17 cellular contexts compared by ENCODE assay signal in the genomic region with DNA sequence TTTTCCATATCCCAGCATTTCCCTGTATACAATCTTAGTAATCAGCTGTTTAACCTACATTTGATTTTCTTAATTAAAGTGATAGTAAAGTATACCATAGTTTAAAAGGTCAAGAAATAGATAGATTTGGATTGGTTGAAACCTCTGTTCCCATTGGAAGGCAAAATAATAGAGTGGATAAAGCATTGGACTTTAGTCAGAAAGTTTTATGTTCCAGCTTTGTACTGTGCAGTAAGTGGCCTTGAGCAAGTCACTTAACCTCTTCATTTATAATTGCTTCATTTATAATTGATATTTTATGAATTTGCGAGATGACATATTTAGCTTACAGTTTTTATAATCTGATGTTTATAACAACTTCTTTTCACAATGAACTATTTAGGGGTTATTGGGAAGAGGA. TPM values are rescaled to one million over a fixed set of nuclear protein-coding genes. Genes with fewer than 3 reads are reported as not detected.
DNase-seq lines count a peak whose midpoint lies in the region; ATAC-seq and TF ChIP-seq lines count a peak whose summit lies in the region.
"Had no signal": no experiment of that assay in that cellular context is flagged by ENCODE, and none has a peak within 500 bp of the region (broad histone marks: within the 10 kb centered on the region; RNA-seq: fewer than 3 reads in every experiment).

No MANE protein-coding gene starts in this region.

- intact Hi-C loops in naive thymus-derived CD4-positive, alpha-beta T cell (cut with micrococcal nuclease) = loop anchor here in 1 of 2 donors (1.0 kb wide), 1 partner anchor 10 kb away; no protein-coding TSS in a partner anchor
- intact Hi-C loops in dorsolateral prefrontal cortex (cut with DNase I) = loop anchor here in 1 of 2 donors (10.0 kb wide), 1 partner anchor 92 kb away; no protein-coding TSS in a partner anchor

- H3K27ac Mint-ChIP-seq in activated T-helper 17 cell treated with anti-CD3 and anti-CD28 coated beads, Interleukin-2, amount 50 U/mL, for 72 hours = peak overlapping the region; percentile 100
- H3K27ac Mint-ChIP-seq in naive thymus-derived CD4-positive, alpha-beta T cell = no peak overlapping the region

- H3K9me3 Mint-ChIP-seq in activated T-helper 17 cell treated with anti-CD3 and anti-CD28 coated beads, Interleukin-2, amount 50 U/mL, for 72 hours = no peaks in the 10 kb centered on the region
- peaks cover 0 to 11% (median 0%) of the 10 kb centered on the region in 11 donors for H3K9me3 Mint-ChIP-seq in naive thymus-derived CD4-positive, alpha-beta T cell
- H3K9me3 Mint-ChIP-seq: IgD-negative memory B cell had no signal

- peaks cover 18 to 51% (median 33%) of the 10 kb centered on the region in 11 experiments; a peak in 20 of 22 replicates for H3K36me3 ChIP-seq in BLaER1 treated with 17β-estradiol and CSF1 and Interleukin-3, amounts not matched to agents 10 nM and 100 nM
- H3K36me3 ChIP-seq in naive thymus-derived CD4-positive, alpha-beta T cell (ENCODE audit: control insufficient read depth in 2 of 3, insufficient read depth in 3 of 3, low read length in 3 of 3) = peaks cover 0 to 9% (median 0%) of the 10 kb centered on the region in 3 experiments
- H3K36me3 ChIP-seq: ovary had no signal

- no peak overlapping the region for H3K27ac ChIP-seq in BLaER1 treated with 17β-estradiol and CSF1 and Interleukin-3, amounts not matched to agents 10 nM and 100 nM
- no peak overlapping the region for H3K27ac ChIP-seq in naive thymus-derived CD4-positive, alpha-beta T cell (ENCODE audit: low read depth, low read length)
- peak overlapping the region in 1 of 59 donors; percentile 100 for H3K27ac ChIP-seq in dorsolateral prefrontal cortex
- H3K27ac ChIP-seq: epithelial cell of prostate, ovary, skin epidermis, VCaP had no signal

- peaks cover 27% of the 10 kb centered on the region for H3K4me1 Mint-ChIP-seq in activated T-helper 17 cell treated with anti-CD3 and anti-CD28 coated beads, Interleukin-2, amount 50 U/mL, for 72 hours
- H3K4me1 Mint-ChIP-seq in naive thymus-derived CD4-positive, alpha-beta T cell = peaks cover 32 to 75% (median 67%) of the 10 kb centered on the region in 7 donors

- TF ChIP-seq CTCF in GM12865 (IDR thresholded peaks at IDR 0.05; ENCODE audit: insufficient read depth, low read depth, low read length, missing control alignments) (no peak), dorsolateral prefrontal cortex (IDR thresholded peaks at IDR 0.05 in 54 of 56, conservative IDR thresholded peaks at IDR 0.05 in 2 of 56; ENCODE audit: low read depth in 1 of 56, partially characterized antibody in 56 of 56) (no peak)

- H3K9ac ChIP-seq in BLaER1 treated with 17β-estradiol and CSF1 and Interleukin-3, amounts not matched to agents 10 nM and 100 nM = peak overlapping the region in 1 of 11 experiments; percentile 100; a peak in 2 of 22 replicates

- DNase-seq in GM12865 (ENCODE audit: low read depth) (no peak), C1 segment of cervical spinal cord (lab: John Stamatoyannopoulos, UW) (no peak), dorsolateral prefrontal cortex (no peak)
- no peak for DNase-seq in naive thymus-derived CD4-positive, alpha-beta T cell
- DNase-seq: CD4-positive, alpha-beta memory T cell; islet precursor cell; midbrain; NCI-H1417 treated with DMSO at 0.1 percent for 48 hours; NCI-H226; ovary had no signal

- no peak for ATAC-seq in activated T-helper 17 cell treated with anti-CD3 and anti-CD28 coated beads, Interleukin-2, amount 50 U/mL, for 72 hours (replicated peaks)
- ATAC-seq in naive thymus-derived CD4-positive, alpha-beta T cell = no peak
- no peak for ATAC-seq in HG03025 (IDR thresholded peaks at IDR 0.05; ENCODE audit: low FRiP score, unreplicated experiment)

- H4K20me1 ChIP-seq in BLaER1 treated with 17β-estradiol and CSF1 and Interleukin-3, amounts not matched to agents 10 nM and 100 nM = peaks cover 37 to 77% (median 75%) of the 10 kb centered on the region in 11 experiments; a peak in 20 of 22 replicates

- H3K4me3 ChIP-seq in BLaER1 treated with 17β-estradiol and CSF1 and Interleukin-3, amounts not matched to agents 10 nM and 100 nM = no peak overlapping the region
- peak overlapping the region; percentile 15 for H3K4me3 ChIP-seq in GM12865 (ENCODE audit: low read depth, low read length)
- no peak overlapping the region for H3K4me3 ChIP-seq in naive thymus-derived CD4-positive, alpha-beta T cell (ENCODE audit: low read length)
- peak overlapping the region in 3 of 59 donors; percentile 84 to 96 (median 88) for H3K4me3 ChIP-seq in dorsolateral prefrontal cortex
- H3K4me3 ChIP-seq: ovary, skin epidermis had no signal

- peak overlapping the region in 10 of 11 experiments; percentile 80 to 95 (median 84); a peak in 15 of 22 replicates for H3K4me2 ChIP-seq in BLaER1 treated with 17β-estradiol and CSF1 and Interleukin-3, amounts not matched to agents 10 nM and 100 nM

- CTCF ChIA-PET in naive thymus-derived CD4-positive, alpha-beta T cell (lab: Charles Lee) = interaction anchor here (1.1 to 1.9 kb wide), 2 partner anchors 14 to 15 kb away, joined by 3 to 7 read pairs; no protein-coding TSS in a partner anchor

- POLR2A ChIA-PET in naive thymus-derived CD4-positive, alpha-beta T cell (lab: Charles Lee) = interaction anchor here (0.8 to 1.3 kb wide), 3 partner anchors 14 to 52 kb away, joined by 3 to 4 read pairs (median 4); no protein-coding TSS in a partner anchor

- H3K9me3 ChIP-seq in BLaER1 treated with 17β-estradiol and CSF1 and Interleukin-3, amounts not matched to agents 10 nM and 100 nM (replicated peaks in 1 of 11) = no peaks in the 10 kb centered on the region
- H3K9me3 ChIP-seq in naive thymus-derived CD4-positive, alpha-beta T cell (ENCODE audit: control insufficient read depth in 2 of 3, low read length in 3 of 3) = no peaks in the 10 kb centered on the region
- H3K9me3 ChIP-seq: ovary had no signal

- H3K4me1 ChIP-seq in BLaER1 treated with 17β-estradiol and CSF1 and Interleukin-3, amounts not matched to agents 10 nM and 100 nM = peaks cover 18 to 70% (median 38%) of the 10 kb centered on the region in 10 experiments
- peaks cover 18 to 38% of the 10 kb centered on the region in 2 donors for H3K4me1 ChIP-seq in naive thymus-derived CD4-positive, alpha-beta T cell (ENCODE audit: control insufficient read depth in 2 of 2, insufficient read depth in 2 of 2, low read length in 2 of 2)

- H3K27me3 ChIP-seq in BLaER1 treated with 17β-estradiol and CSF1 and Interleukin-3, amounts not matched to agents 10 nM and 100 nM = no peaks in the 10 kb centered on the region
- no peaks in the 10 kb centered on the region for H3K27me3 ChIP-seq in naive thymus-derived CD4-positive, alpha-beta T cell (ENCODE audit: control insufficient read depth in 2 of 2, insufficient read depth in 2 of 2, low read length in 2 of 2)
- H3K27me3 ChIP-seq in dorsolateral prefrontal cortex = no peaks in the 10 kb centered on the region
- H3K27me3 ChIP-seq: ovary had no signal

- H3K4me3 Mint-ChIP-seq in activated T-helper 17 cell treated with anti-CD3 and anti-CD28 coated beads, Interleukin-2, amount 50 U/mL, for 72 hours = peak overlapping the region; percentile 96
- H3K4me3 Mint-ChIP-seq in naive thymus-derived CD4-positive, alpha-beta T cell = peak overlapping the region in 7 of 10 donors; percentile 11 to 99 (median 44)

- no peaks in the 10 kb centered on the region for H3K27me3 Mint-ChIP-seq in activated T-helper 17 cell treated with anti-CD3 and anti-CD28 coated beads, Interleukin-2, amount 50 U/mL, for 72 hours
- peaks cover 0 to 5% (median 0%) of the 10 kb centered on the region in 5 donors for H3K27me3 Mint-ChIP-seq in naive thymus-derived CD4-positive, alpha-beta T cell
- H3K27me3 Mint-ChIP-seq: IgD-negative memory B cell had no signal

- H3K36me3 Mint-ChIP-seq in activated T-helper 17 cell treated with anti-CD3 and anti-CD28 coated beads, Interleukin-2, amount 50 U/mL, for 72 hours (ENCODE audit: low read depth) = peaks cover 95% of the 10 kb centered on the region
- peaks cover 0 to 21% (median 13%) of the 10 kb centered on the region in 5 donors for H3K36me3 Mint-ChIP-seq in naive thymus-derived CD4-positive, alpha-beta T cell

RNA-seq across cellular contexts. Expression of a gene that starts 3.6 kb away (rescaled TPM):
- total RNA-seq in activated T-helper 17 cell treated with anti-CD3 and anti-CD28 coated beads, Interleukin-2, amount 50 U/mL, for 72 hours = 10 to 100 TPM; 45.7 to 47.4 TPM
- 10 to 100 TPM; 36.9 to 53.8 (median 40.9) TPM for total RNA-seq in naive thymus-derived CD4-positive, alpha-beta T cell
- 1 to 10 TPM; 6.5 to 7.2 TPM for polyA plus RNA-seq in naive thymus-derived CD4-positive, alpha-beta T cell
- 10 to 100 TPM; 41.4 to 67.0 (median 53.2) TPM for total RNA-seq in dorsolateral prefrontal cortex

RNA-seq across cellular contexts. Expression of a gene that starts 6.8 kb away (rescaled TPM):
- total RNA-seq in activated T-helper 17 cell treated with anti-CD3 and anti-CD28 coated beads, Interleukin-2, amount 50 U/mL, for 72 hours = 100 to 1,000 TPM; 234 to 320 TPM
- total RNA-seq in naive thymus-derived CD4-positive, alpha-beta T cell = 100 to 1,000 TPM in 3 of 5 experiments, 10 to 100 TPM in 2; 58.2 to 147 (median 142) TPM
- polyA plus RNA-seq in naive thymus-derived CD4-positive, alpha-beta T cell = 100 to 1,000 TPM; 169 to 215 TPM
- total RNA-seq in dorsolateral prefrontal cortex = 10 to 100 TPM in 117 of 120 experiments, 1 to 10 TPM in 3; 8.8 to 21.0 (median 14.8) TPM

RNA-seq across cellular contexts. Expression of a gene that starts 40.0 kb away (rescaled TPM):
- 1 to 10 TPM; 4.1 to 5.5 TPM for total RNA-seq in activated T-helper 17 cell treated with anti-CD3 and anti-CD28 coated beads, Interleukin-2, amount 50 U/mL, for 72 hours
- 1 to 10 TPM; 2.9 to 4.9 (median 4.0) TPM for total RNA-seq in naive thymus-derived CD4-positive, alpha-beta T cell
- polyA plus RNA-seq in naive thymus-derived CD4-positive, alpha-beta T cell = under 1 TPM in 1 of 2 donors, not detected in 1; 0.10 TPM
- 100 to 1,000 TPM in 1 of 120 experiments, 1 to 10 TPM in 116, under 1 TPM in 2, not detected in 1; 0.87 to 298 (median 3.2) TPM for total RNA-seq in dorsolateral prefrontal cortex
